ENCODE assay signal across 32 cellular contexts in the genomic region with DNA sequence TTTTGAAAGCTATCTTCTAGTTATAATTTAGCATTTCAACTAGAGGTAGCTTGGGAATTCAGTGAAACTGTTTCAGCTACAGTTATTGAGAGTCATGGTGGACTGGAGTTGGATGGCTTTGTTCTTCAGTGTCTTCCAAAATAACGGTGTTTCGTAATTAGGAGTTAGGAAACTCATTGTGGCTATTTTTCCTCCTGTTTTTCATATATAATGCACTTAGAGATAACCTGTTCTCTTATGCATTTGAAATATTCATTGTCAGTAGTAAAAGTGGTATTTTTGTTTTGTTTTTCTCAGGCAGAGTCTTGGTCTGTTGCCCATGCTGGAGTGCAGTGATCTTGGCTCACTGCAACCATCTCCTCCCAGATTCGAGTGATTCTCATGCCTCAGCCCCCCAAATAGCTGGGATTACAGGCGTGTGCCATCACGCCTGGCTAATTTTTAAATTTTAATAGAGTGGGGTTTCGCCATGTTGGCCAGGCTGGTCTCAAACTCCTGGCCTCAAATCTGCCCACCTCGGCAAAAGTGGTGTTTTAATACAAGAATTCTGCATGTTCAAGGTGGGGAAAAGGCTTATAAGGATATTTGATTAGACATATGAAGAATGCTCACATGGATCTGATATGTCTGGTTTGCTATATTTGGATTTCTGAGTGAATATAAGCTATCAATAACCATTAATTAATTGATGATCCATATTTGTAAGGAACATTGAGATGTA. TPM values are rescaled to one million over a fixed set of nuclear protein-coding genes. Genes with fewer than 3 reads are reported as not detected.
A peak's percentile ranks its signal among the peaks of the same experiment; 100 is the strongest.
DNase-seq lines count a peak whose midpoint lies in the region; ATAC-seq and TF ChIP-seq lines count a peak whose summit lies in the region.
"Had no signal": no experiment of that assay in that cellular context is flagged by ENCODE, and none has a peak within 500 bp of the region (broad histone marks: within the 10 kb centered on the region; RNA-seq: fewer than 3 reads in every experiment).

No MANE protein-coding gene starts in this region.

- no peaks in the 10 kb centered on the region for H3K9me3 ChIP-seq in CD4-positive, CD25-positive, alpha-beta regulatory T cell (ENCODE audit: control insufficient read depth in 2 of 2, low read length in 2 of 2)
- H3K9me3 ChIP-seq in endodermal cell (ENCODE audit: control insufficient read depth, low read length), result no peaks in the 10 kb centered on the region
- H3K9me3 ChIP-seq: ascending aorta, BLaER1, gastrocnemius medialis, HAP-1, SJSA1 had no signal

- H3K4me1 ChIP-seq in CD4-positive, CD25-positive, alpha-beta regulatory T cell (ENCODE audit: control insufficient read depth, insufficient read depth, low read length, poor library complexity, severe bottlenecking), result no peaks in the 10 kb centered on the region
- H3K4me1 ChIP-seq in endodermal cell (ENCODE audit: control insufficient read depth, insufficient read depth, low read length), result no peaks in the 10 kb centered on the region

- peaks cover 12 to 29% (median 21%) of the 10 kb centered on the region in 4 donors for H3K4me1 Mint-ChIP-seq in CD4-positive, CD25-positive, alpha-beta regulatory T cell
- H3K4me1 Mint-ChIP-seq in endodermal cell (peaks cover 35% of the 10 kb centered on the region), progenitor cell of endocrine pancreas (ENCODE audit: low read depth) (peaks cover 42% of the 10 kb centered on the region)

- TF ChIP-seq CTCF in NB4 (IDR thresholded peaks at IDR 0.05; ENCODE audit: low read depth, low read length) (no peak), endodermal cell (conservative IDR thresholded peaks at IDR 0.05) (no peak), progenitor cell of endocrine pancreas (IDR thresholded peaks at IDR 0.05; ENCODE audit: unreplicated experiment) (no peak)

- H3K4me3 ChIP-seq in CD4-positive, CD25-positive, alpha-beta regulatory T cell (ENCODE audit: low read depth, low read length), result no peak overlapping the region
- H3K4me3 ChIP-seq in NB4 (ENCODE audit: low read depth, low read length) (no peak overlapping the region), endodermal cell (ENCODE audit: low read length) (no peak overlapping the region)
- H3K4me3 ChIP-seq: ascending aorta, BLaER1, cardiac muscle cell, gastrocnemius medialis, HAP-1, SJSA1 had no signal

- H3K36me3 ChIP-seq in CD4-positive, CD25-positive, alpha-beta regulatory T cell (ENCODE audit: control insufficient read depth, insufficient read depth, low read length), result peaks cover 15% of the 10 kb centered on the region
- peaks cover 19% of the 10 kb centered on the region for H3K36me3 ChIP-seq in endodermal cell (ENCODE audit: control insufficient read depth, insufficient read depth, low read length)

- no peaks in the 10 kb centered on the region for H3K27me3 ChIP-seq in CD4-positive, CD25-positive, alpha-beta regulatory T cell (ENCODE audit: control insufficient read depth, insufficient read depth, low read length)
- no peaks in the 10 kb centered on the region for H3K27me3 ChIP-seq in endodermal cell (ENCODE audit: control insufficient read depth, insufficient read depth, low read length, poor library complexity, severe bottlenecking)
- H3K27me3 ChIP-seq: ascending aorta, BLaER1, cardiac muscle cell, gastrocnemius medialis, SJSA1 had no signal

- H3K36me3 Mint-ChIP-seq in CD4-positive, CD25-positive, alpha-beta regulatory T cell, result peaks cover 9% of the 10 kb centered on the region
- peaks cover 10% of the 10 kb centered on the region for H3K36me3 Mint-ChIP-seq in endodermal cell (ENCODE audit: low read depth)
- peaks cover 11% of the 10 kb centered on the region for H3K36me3 Mint-ChIP-seq in progenitor cell of endocrine pancreas (ENCODE audit: insufficient read depth)

- H3K27me3 Mint-ChIP-seq in CD4-positive, CD25-positive, alpha-beta regulatory T cell, result no peaks in the 10 kb centered on the region
- no peaks in the 10 kb centered on the region for H3K27me3 Mint-ChIP-seq in endodermal cell (ENCODE audit: insufficient read depth)
- H3K27me3 Mint-ChIP-seq in progenitor cell of endocrine pancreas, result no peaks in the 10 kb centered on the region
- H3K27me3 Mint-ChIP-seq: activated naive CD8-positive, alpha-beta T cell; effector memory CD8-positive, alpha-beta T cell; stimulated activated naive B cell treated with anti-CD40 and anti-IgM and Interleukin-4, amounts not matched to agents 10 μg/mL and 1 μg/mL and 100 μg/mL, for 72 hours had no signal

- TF ChIP-seq POLR2A in NB4 (IDR thresholded peaks at IDR 0.05; ENCODE audit: extremely low read depth, insufficient read length), result no peak

- H3K9me3 Mint-ChIP-seq in CD4-positive, CD25-positive, alpha-beta regulatory T cell, result no peaks in the 10 kb centered on the region
- no peaks in the 10 kb centered on the region for H3K9me3 Mint-ChIP-seq in endodermal cell
- peaks cover 3% of the 10 kb centered on the region for H3K9me3 Mint-ChIP-seq in progenitor cell of endocrine pancreas (ENCODE audit: low read depth)
- H3K9me3 Mint-ChIP-seq: effector memory CD8-positive, alpha-beta T cell; nephron; stimulated activated naive B cell treated with anti-CD40 and anti-IgM and Interleukin-4, amounts not matched to agents 10 μg/mL and 1 μg/mL and 100 μg/mL, for 72 hours had no signal

- H3K4me3 Mint-ChIP-seq in CD4-positive, CD25-positive, alpha-beta regulatory T cell, result no peak overlapping the region
- no peak overlapping the region for H3K4me3 Mint-ChIP-seq in endodermal cell
- H3K4me3 Mint-ChIP-seq in progenitor cell of endocrine pancreas (ENCODE audit: low read depth), result peak overlapping the region; percentile 14
- H3K4me3 Mint-ChIP-seq: activated naive CD8-positive, alpha-beta T cell; effector memory CD8-positive, alpha-beta T cell; nephron; stimulated activated naive B cell treated with anti-CD40 and anti-IgM and Interleukin-4, amounts not matched to agents 10 μg/mL and 1 μg/mL and 100 μg/mL, for 72 hours had no signal

- 98% methylated on average over 4 to 5 of the region's 7 CpGs for WGBS in endodermal cell (ENCODE audit: insufficient coverage in 1 of 2, insufficient read length in 1 of 2), 2 experiments

- ATAC-seq in CD4-positive, CD25-positive, alpha-beta regulatory T cell (ENCODE audit: low read depth in 2 of 2), result no peak
- no peak for ATAC-seq in GM18520 (IDR thresholded peaks at IDR 0.05; ENCODE audit: unreplicated experiment)
- ATAC-seq: effector memory CD8-positive, alpha-beta T cell; stimulated activated naive B cell treated with anti-CD40 and anti-IgM and Interleukin-4, amounts not matched to agents 10 μg/mL and 1 μg/mL and 100 μg/mL, for 72 hours had no signal

- DNase-seq in CD4-positive, CD25-positive, alpha-beta regulatory T cell, result no peak
- DNase-seq in NB4 (ENCODE audit: low read depth) (peak; percentile 10), endodermal cell (no peak), progenitor cell of endocrine pancreas (ENCODE audit: low spot score, unreplicated experiment) (no peak), NCI-H1048 (lab: John Stamatoyannopoulos, UW) (no peak), Ammon's horn (ENCODE audit: low spot score) (no peak)
- DNase-seq in stimulated activated CD4-positive, alpha-beta T cell treated with anti-CD3 and anti-CD28 coated beads, Interleukin-2, amount 100 ng/mL, for 48 hours, result no peak
- DNase-seq: ACHN; activated CD4-positive, alpha-beta T cell treated with anti-CD3 and anti-CD28 coated beads for 48 hours; activated CD8-positive, alpha-beta memory T cell treated with anti-CD3 and anti-CD28 coated beads for 24 hours; activated T-cell treated with anti-CD3 and anti-CD28 coated beads for 4 hours; cortex of kidney; DMS79; effector memory CD8-positive, alpha-beta T cell; gastrocnemius medialis; GDM1; MV-4-11; NCI-H2107; NCI-H446 treated with DMSO at 0.1 percent for 48 hours; stimulated activated naive B cell treated with anti-CD40 and anti-IgM and Interleukin-4, amounts not matched to agents 10 μg/mL and 1 μg/mL and 100 μg/mL, for 72 hours; T1000; WERI-Rb-1 had no signal

- no peak overlapping the region for H3K9ac ChIP-seq in endodermal cell (ENCODE audit: extremely low read depth, low read length, poor library complexity, severe bottlenecking)
- H3K9ac ChIP-seq: BLaER1, KMS-11 had no signal

- no peak overlapping the region for H3K27ac ChIP-seq in CD4-positive, CD25-positive, alpha-beta regulatory T cell (ENCODE audit: insufficient read depth, low read length, poor library complexity, severe bottlenecking)
- no peak overlapping the region for H3K27ac ChIP-seq in endodermal cell (ENCODE audit: low read depth, low read length)
- H3K27ac ChIP-seq: ascending aorta, BLaER1, cardiac muscle cell, gastrocnemius medialis, KMS-11, RWPE1, SJSA1, WERI-Rb-1 had no signal

- peak overlapping the region in 2 of 3 donors; percentile 2 to 31 for H3K27ac Mint-ChIP-seq in CD4-positive, CD25-positive, alpha-beta regulatory T cell
- H3K27ac Mint-ChIP-seq in endodermal cell (peak overlapping the region; percentile 46), progenitor cell of endocrine pancreas (peak overlapping the region; percentile 77)
- H3K27ac Mint-ChIP-seq: nephron; stimulated activated naive B cell treated with anti-CD40 and anti-IgM and Interleukin-4, amounts not matched to agents 10 μg/mL and 1 μg/mL and 100 μg/mL, for 72 hours had no signal

RNA-seq across cellular contexts. Expression of a gene that starts 12.7 kb away (rescaled TPM):
- total RNA-seq in CD4-positive, CD25-positive, alpha-beta regulatory T cell, result 22.0 TPM
- 10 to 100 TPM; 18.2 to 24.1 (median 19.6) TPM for polyA plus RNA-seq in CD4-positive, CD25-positive, alpha-beta regulatory T cell
- 10 to 100 TPM; 42.0 to 48.6 TPM for total RNA-seq in endodermal cell
- 25.1 TPM for polyA plus RNA-seq in endodermal cell (2013, experiment 1 of 2)
- 25.5 TPM for polyA plus RNA-seq in endodermal cell (2013, experiment 2 of 2)
- 39.9 and 42.4 TPM in 2 replicates for total RNA-seq in progenitor cell of endocrine pancreas

RNA-seq across cellular contexts. Expression of a gene that starts 12.9 kb away (rescaled TPM):
- 13.6 TPM for total RNA-seq in CD4-positive, CD25-positive, alpha-beta regulatory T cell
- 10 to 100 TPM; 15.0 to 26.9 (median 22.1) TPM for polyA plus RNA-seq in CD4-positive, CD25-positive, alpha-beta regulatory T cell
- total RNA-seq in endodermal cell (10 to 100 TPM; 31.8 to 46.2 TPM), progenitor cell of endocrine pancreas (23.5 and 24.7 TPM in 2 replicates)
- polyA plus RNA-seq in endodermal cell (2013, experiment 1 of 2), result 30.9 TPM
- 27.4 TPM for polyA plus RNA-seq in endodermal cell (2013, experiment 2 of 2)

Comparison
In these comparisons a context has a peak if more than half of its experiments do, and no peak if none do; other contexts are left out.
1. H3K27ac Mint-ChIP-seq: peak in every context shown above with its lines; median percentile 77 in progenitor cell of endocrine pancreas; 46 in endodermal cell; 16 in CD4-positive, CD25-positive, alpha-beta regulatory T cell.